7 cellular contexts compared by ENCODE assay signal in genomic region chr9:37302277-37302676, GRCh38.
DNase-seq lines count a peak whose midpoint lies in the region; ATAC-seq and TF ChIP-seq lines count a peak whose summit lies in the region.

No MANE protein-coding gene starts in this region.

- H3F3A ChIP-seq in Loucy (ENCODE audit: low read depth) = peaks cover 10% of the 10 kb centered on the region; the same call in 1 of the 2 replicates

- CTCF ChIA-PET in Calu3 (lab: Charles Lee) = no interaction called here

- H3K9me3 Mint-ChIP-seq in central memory CD8-positive, alpha-beta T cell = no peaks in the 10 kb centered on the region
- H3K9me3 Mint-ChIP-seq in Calu3 (ENCODE audit: low read depth, unreplicated experiment) = no peaks in the 10 kb centered on the region

- no peak for TF ChIP-seq POLR2A in suprapubic skin (IDR thresholded peaks at IDR 0.05)

- peak overlapping the region; percentile 61 for H3K27ac Mint-ChIP-seq in central memory CD8-positive, alpha-beta T cell (ENCODE audit: low read depth)
- no peak overlapping the region for H3K27ac Mint-ChIP-seq in Calu3 (ENCODE audit: unreplicated experiment)

- intact Hi-C loops in Calu3 (cut with micrococcal nuclease; ENCODE audit: unreplicated experiment) = no loop called here

- TF ChIP-seq EP300 in suprapubic skin (IDR thresholded peaks at IDR 0.05) = no peak

- H3K9me2 ChIP-seq in Loucy (replicated peaks; ENCODE audit: low read depth, low read length) = no peaks in the 10 kb centered on the region

- peaks cover 6% of the 10 kb centered on the region for H3K36me3 Mint-ChIP-seq in central memory CD8-positive, alpha-beta T cell (ENCODE audit: insufficient read depth)
- no peaks in the 10 kb centered on the region for H3K36me3 Mint-ChIP-seq in Calu3 (ENCODE audit: insufficient read depth, unreplicated experiment)

- H3K9me3 ChIP-seq in Loucy (ENCODE audit: insufficient read depth, low read depth, low read length) (no peaks in the 10 kb centered on the region), suprapubic skin (no peaks in the 10 kb centered on the region)

- H3K79me2 ChIP-seq in Loucy (ENCODE audit: insufficient read depth, low read length) = peaks cover 63% of the 10 kb centered on the region

- H3K27ac ChIP-seq in suprapubic skin = no peak overlapping the region

- 67% methylated on average over 3 of the region's 3 CpGs for WGBS in suprapubic skin

- DNase-seq in central memory CD8-positive, alpha-beta T cell (ENCODE audit: low spot score in 2 of 2) = peak in 1 of 2 donors; percentile 23
- DNase-seq in suprapubic skin (ENCODE audit: low spot score in 2 of 2) (no peak), NCI-H187 (lab: John Stamatoyannopoulos, UW) (no peak), Calu3 (no peak)

- H3K4me2 ChIP-seq in Loucy (ENCODE audit: low read depth, low read length, poor library complexity, severe bottlenecking) = peak overlapping the region; percentile 83

- ATAC-seq in GM18508 (IDR thresholded peaks at IDR 0.05; ENCODE audit: insufficient read depth, unreplicated experiment) = peak; percentile 65
- ATAC-seq in GM21619 (IDR thresholded peaks at IDR 0.05; ENCODE audit: unreplicated experiment) = peak; percentile 84
- peak; percentile 98 for ATAC-seq in central memory CD8-positive, alpha-beta T cell (replicated peaks; ENCODE audit: extremely low read depth, poor library complexity, severe bottlenecking)

- no TSS peak for BruUV-seq in Calu3 (replicated peaks; lab: Mats Ljungman, UMichigan)

- no peaks in the 10 kb centered on the region for H4K20me1 ChIP-seq in Loucy (ENCODE audit: insufficient read depth, low read length, poor library complexity, severe bottlenecking)

- peaks cover 77% of the 10 kb centered on the region for H3K4me1 ChIP-seq in Loucy (ENCODE audit: insufficient read depth, low read length, poor library complexity, severe bottlenecking)
- no peaks in the 10 kb centered on the region for H3K4me1 ChIP-seq in suprapubic skin

- H3K27me3 ChIP-seq in Loucy (ENCODE audit: insufficient read depth, low read length, poor library complexity, severe bottlenecking) (no peaks in the 10 kb centered on the region), suprapubic skin (no peaks in the 10 kb centered on the region)

- H3K27me3 Mint-ChIP-seq in central memory CD8-positive, alpha-beta T cell = no peaks in the 10 kb centered on the region
- H3K27me3 Mint-ChIP-seq in Calu3 (ENCODE audit: unreplicated experiment) = no peaks in the 10 kb centered on the region

- peak overlapping the region; percentile 74 for H3K9ac ChIP-seq in Loucy (ENCODE audit: low read depth, low read length, poor library complexity, severe bottlenecking)

- H3K36me3 ChIP-seq in Loucy (ENCODE audit: insufficient read depth, low read length) (peaks cover 24% of the 10 kb centered on the region; the same call in 1 of the 2 replicates), suprapubic skin (peaks cover 16% of the 10 kb centered on the region)

- peak overlapping the region; percentile 64 for H3K4me3 ChIP-seq in Loucy (ENCODE audit: low read length, poor library complexity, severe bottlenecking)
- H3K4me3 ChIP-seq in suprapubic skin = no peak overlapping the region

- peaks cover 71% of the 10 kb centered on the region for H3K4me1 Mint-ChIP-seq in central memory CD8-positive, alpha-beta T cell
- no peaks in the 10 kb centered on the region for H3K4me1 Mint-ChIP-seq in Calu3 (ENCODE audit: low read depth, unreplicated experiment)

- peak overlapping the region; percentile 33 for H3K4me3 Mint-ChIP-seq in central memory CD8-positive, alpha-beta T cell
- no peak overlapping the region for H3K4me3 Mint-ChIP-seq in Calu3 (ENCODE audit: low read depth, unreplicated experiment)

- TF ChIP-seq CTCF in Loucy (conservative IDR thresholded peaks at IDR 0.05; ENCODE audit: low read length) (no peak), suprapubic skin (IDR thresholded peaks at IDR 0.05) (no peak), Calu3 (IDR thresholded peaks at IDR 0.05; ENCODE audit: unreplicated experiment) (no peak)

- H2AFZ ChIP-seq in Loucy (ENCODE audit: low read length) = no peak overlapping the region
